ENCODE assay signal across 8 cellular contexts in the genomic region with DNA sequence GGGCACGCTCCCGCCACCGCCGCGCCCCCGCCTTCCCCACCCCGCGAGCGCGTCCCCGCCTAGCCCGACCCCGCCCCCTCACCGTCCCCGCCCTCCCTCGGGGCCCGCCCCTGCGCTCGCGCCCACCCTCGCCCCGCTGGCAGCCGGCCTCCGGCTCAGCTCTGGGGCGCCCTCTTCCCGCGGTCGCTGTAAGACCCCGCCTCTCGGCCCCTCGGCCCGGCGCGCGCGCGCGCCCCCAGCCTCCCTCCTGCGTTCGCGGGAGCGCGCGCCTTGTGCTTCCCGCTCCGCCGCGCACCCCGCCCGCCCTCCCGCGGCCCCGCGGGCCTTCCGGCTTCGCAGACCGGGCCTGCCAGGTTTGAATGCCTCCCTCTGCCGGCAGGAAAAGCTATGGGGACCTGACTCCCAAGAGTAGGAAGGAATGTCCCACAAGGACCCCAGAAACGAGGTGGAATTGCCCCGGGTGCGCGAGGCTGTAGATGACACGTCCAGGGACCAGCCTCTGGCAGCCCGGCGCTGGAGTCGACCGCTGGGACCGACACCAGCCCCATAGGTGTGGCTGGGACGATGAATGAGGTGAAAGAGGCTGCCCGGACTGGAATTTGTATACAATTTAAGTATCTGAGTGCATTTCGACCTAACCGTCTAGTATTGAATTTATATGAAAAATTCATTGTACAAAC. TPM values are rescaled to one million over a fixed set of nuclear protein-coding genes. Genes with fewer than 3 reads are reported as not detected.
DNase-seq lines count a peak whose midpoint lies in the region; ATAC-seq and TF ChIP-seq lines count a peak whose summit lies in the region.

No MANE protein-coding gene starts in this region.

- 1% methylated on average over 14 of the region's 72 CpGs; no CpG with 5 or more reads in 1 of the 2 experiments for WGBS in IMR-90 (ENCODE audit: extremely low coverage in 2 of 2, insufficient read length in 1 of 2), 2 experiments

- CTCF ChIA-PET in IMR-90 (lab: Yijun Ruan, JAX) = interaction anchor here (0.6 to 2.4 kb wide), 2 partner anchors 236 to 265 kb away, joined by 3 to 11 read pairs; no protein-coding TSS in a partner anchor
- CTCF ChIA-PET in OCI-LY7 (lab: Charles Lee; ENCODE audit: unreplicated experiment) = interaction anchor here (0.5 to 0.6 kb wide), 2 partner anchors 126 to 1239 kb away, joined by 3 to 8 read pairs; no protein-coding TSS in a partner anchor

- peak overlapping the region; percentile 29 for H4K91ac ChIP-seq in IMR-90 (ENCODE audit: insufficient read depth, low read depth, low read length)

- H3K4me2 ChIP-seq in IMR-90 (ENCODE audit: low read depth, low read length) = peak overlapping the region; percentile 100
- peak overlapping the region; percentile 92 for H3K4me2 ChIP-seq in OCI-LY7 (ENCODE audit: low read length)

- H3K27ac ChIP-seq in IMR-90 (ENCODE audit: insufficient read depth, low read length) (peak overlapping the region; percentile 92), OCI-LY7 (ENCODE audit: low read depth, low read length, poor library complexity, severe bottlenecking) (peak overlapping the region; percentile 91), epithelial cell of prostate (peak overlapping the region; percentile 97), mucosa of rectum (ENCODE audit: low read depth in 2 of 2, low read length in 2 of 2) (peak overlapping the region; percentile 100)

- H2BK5ac ChIP-seq in IMR-90 (ENCODE audit: low read depth, low read length, poor library complexity, severe bottlenecking) = peak overlapping the region; percentile 77

- TF ChIP-seq CTCF in IMR-90 (conservative IDR thresholded peaks at IDR 0.05; ENCODE audit: low read depth, low read length) (peak; percentile 50), OCI-LY7 (conservative IDR thresholded peaks at IDR 0.05; ENCODE audit: low read length) (peak; percentile 52)

- peak overlapping the region; percentile 73; the same call in 1 of the 3 replicates for H2BK15ac ChIP-seq in IMR-90 (ENCODE audit: low read depth, low read length)

- peak overlapping the region; percentile 33 for H3K18ac ChIP-seq in IMR-90 (ENCODE audit: low read depth, low read length)

- dilution Hi-C loops in IMR-90 (cut with HindIII; ENCODE audit: low sequenced_read_pairs, unreplicated experiment) = no loop called here

- H3K4me3 ChIP-seq in IMR-90 (ENCODE audit: insufficient read depth, low read depth, low read length) (peak overlapping the region; percentile 95), OCI-LY7 (ENCODE audit: low read depth, low read length, poor library complexity, severe bottlenecking) (peak overlapping the region; percentile 86), mucosa of rectum (ENCODE audit: low read length in 2 of 2) (peak overlapping the region; percentile 95 to 96)

- H3K23ac ChIP-seq in IMR-90 (ENCODE audit: low read depth, low read length) = peak overlapping the region; percentile 90; the same call in 1 of the 2 replicates

- intact Hi-C loops in IMR-90 (cut with micrococcal nuclease) (loop anchor here (1.0 to 10.0 kb wide), 4 partner anchors 111 to 569 kb away; no protein-coding TSS in a partner anchor), OCI-LY7 (cut with micrococcal nuclease; ENCODE audit: unreplicated experiment) (loop anchor here (1.0 to 5.0 kb wide), 7 partner anchors 45 to 851 kb away; a partner anchor contains a TSS)

- DNase-seq in DMS153 treated with DMSO at 0.1 percent for 48 hours (lab: John Stamatoyannopoulos, UW; ENCODE audit: unreplicated experiment) = peak; percentile 78
- DNase-seq in IMR-90 = peak; percentile 95
- DNase-seq in OCI-LY7 (ENCODE audit: low spot score) = peak; percentile 98
- DNase-seq in activated T-cell treated with anti-CD3 and anti-CD28 coated beads for 4 hours = peak; percentile 90
- DNase-seq in epithelial cell of prostate (ENCODE audit: low read depth, low spot score) = peak; percentile 68
- peak; percentile 81 to 86 for DNase-seq in stimulated activated CD8-positive, alpha-beta memory T cell treated with anti-CD3 and anti-CD28 coated beads, Interleukin-4, amount 100 ng/mL, for 4 hours (ENCODE audit: low read depth in 2 of 2, low spot score in 1 of 2)

- peak overlapping the region; percentile 87 for H2BK120ac ChIP-seq in IMR-90 (ENCODE audit: low read depth, low read length)

- H3K79me2 ChIP-seq in OCI-LY7 (ENCODE audit: insufficient read depth, low read depth, low read length) = peaks cover 40% of the 10 kb centered on the region

- TF ChIP-seq RAD21 in IMR-90 (IDR thresholded peaks at IDR 0.05; ENCODE audit: low read length) = peak; percentile 43

- H2AK5ac ChIP-seq in IMR-90 (ENCODE audit: low read depth, low read length) = no peak overlapping the region

- H4K8ac ChIP-seq in IMR-90 (ENCODE audit: low read depth in 2 of 2, low read length in 2 of 2) = peak overlapping the region; percentile 54 to 86

- H3K79me1 ChIP-seq in IMR-90 (ENCODE audit: low read depth in 1 of 2, low read length in 2 of 2) = peaks cover 0 to 14% of the 10 kb centered on the region in 2 experiments; a peak in 3 of 4 replicates

- no peak overlapping the region for H2BK20ac ChIP-seq in IMR-90 (ENCODE audit: low read depth, low read length)

- H3K9ac ChIP-seq in IMR-90 (ENCODE audit: low read depth, low read length) (peak overlapping the region; percentile 87), mucosa of rectum (ENCODE audit: low read depth in 1 of 2, low read length in 2 of 2) (peak overlapping the region; percentile 94 to 100)

- no peaks in the 10 kb centered on the region for H3K9me2 ChIP-seq in OCI-LY7 (ENCODE audit: insufficient read depth, low read length)

- peaks cover 2% of the 10 kb centered on the region; the same call in 1 of the 2 replicates for H3K4me1 ChIP-seq in IMR-90 (ENCODE audit: control insufficient read depth, insufficient read depth, low read length)
- peaks cover 23% of the 10 kb centered on the region for H3K4me1 ChIP-seq in OCI-LY7 (ENCODE audit: insufficient read depth, low read length, poor library complexity, severe bottlenecking)
- H3K4me1 ChIP-seq in mucosa of rectum (ENCODE audit: control insufficient read depth in 2 of 2, insufficient read depth in 2 of 2, low read length in 2 of 2) = peaks cover 25 to 26% of the 10 kb centered on the region in 2 donors

- H3K14ac ChIP-seq in IMR-90 (replicated peaks; ENCODE audit: low read depth, low read length) = peak overlapping the region; percentile 91

- POLR2A ChIA-PET in IMR-90 (lab: Charles Lee; ENCODE audit: unreplicated experiment) = interaction anchor here (1.0 kb wide), 1 partner anchor 242 kb away, joined by 5 read pairs; no protein-coding TSS in a partner anchor
- POLR2A ChIA-PET in OCI-LY7 (lab: Charles Lee) = interaction anchor here (0.5 to 0.8 kb wide), 2 partner anchors 15 to 20 kb away, joined by 3 to 4 read pairs; no protein-coding TSS in a partner anchor

- no peaks in the 10 kb centered on the region for H3K27me3 ChIP-seq in IMR-90 (ENCODE audit: control insufficient read depth, insufficient read depth, low read length)
- H3K27me3 ChIP-seq in mucosa of rectum (ENCODE audit: control insufficient read depth in 2 of 2, insufficient read depth in 2 of 2, low read length in 2 of 2) = no peaks in the 10 kb centered on the region

- H2AFZ ChIP-seq in IMR-90 (replicated peaks; ENCODE audit: low read length, poor library complexity) (peak overlapping the region; percentile 92), OCI-LY7 (ENCODE audit: low read length) (peak overlapping the region; percentile 99)

- in situ Hi-C loops in IMR-90 (cut with MboI; ENCODE audit: low sequenced_read_pairs) = no loop called here

- H3K9me1 ChIP-seq in IMR-90 (ENCODE audit: insufficient read depth, low read length) = no peaks in the 10 kb centered on the region

- H4K20me1 ChIP-seq in IMR-90 (ENCODE audit: insufficient read depth, low read length) (peaks cover 13% of the 10 kb centered on the region; the same call in 1 of the 2 replicates), OCI-LY7 (ENCODE audit: insufficient read depth, low read length) (peaks cover 11% of the 10 kb centered on the region; the same call in 1 of the 2 replicates)

- BruUV-seq in IMR-90 (replicated peaks; lab: Mats Ljungman, UMichigan) (no TSS peak), OCI-LY7 (replicated peaks; lab: Mats Ljungman, UMichigan) (no TSS peak)

- H2AK9ac ChIP-seq in IMR-90 (replicated peaks; ENCODE audit: low read depth, low read length, poor library complexity) = peak overlapping the region; percentile 85

- no peaks in the 10 kb centered on the region for H3K9me3 ChIP-seq in IMR-90 (ENCODE audit: control insufficient read depth, insufficient read depth, low read length)
- H3K9me3 ChIP-seq in OCI-LY7 (ENCODE audit: low read length) = no peaks in the 10 kb centered on the region
- no peaks in the 10 kb centered on the region for H3K9me3 ChIP-seq in mucosa of rectum (ENCODE audit: control insufficient read depth in 2 of 2, low read length in 2 of 2)

- peak overlapping the region; percentile 70 for H3K56ac ChIP-seq in IMR-90 (ENCODE audit: extremely low read depth, insufficient read depth, low read length)

- TF ChIP-seq POLR2A in IMR-90 (IDR thresholded peaks at IDR 0.05; ENCODE audit: low read depth, low read length) = 0 out of 2 replicates have a peak, but pooled peaks have one; percentile 0

- ATAC-seq in GM21529 (IDR thresholded peaks at IDR 0.05; ENCODE audit: unreplicated experiment) = peak; percentile 68
- ATAC-seq in IMR-90 (ENCODE audit: low read depth) = peak; percentile 93

- H3K4ac ChIP-seq in IMR-90 (ENCODE audit: low read depth, low read length) = peak overlapping the region; percentile 84

- H3K36me3 ChIP-seq in IMR-90 (ENCODE audit: control insufficient read depth, insufficient read depth, low read length) (no peaks in the 10 kb centered on the region), OCI-LY7 (ENCODE audit: insufficient read depth, low read length) (peaks cover 14% of the 10 kb centered on the region), mucosa of rectum (ENCODE audit: control insufficient read depth in 2 of 2, insufficient read depth in 2 of 2, low read length in 2 of 2) (no peaks in the 10 kb centered on the region)

- peak overlapping the region; percentile 61 for H4K5ac ChIP-seq in IMR-90 (ENCODE audit: low read depth, low read length)

TF ChIP-seq in IMR-90, 13 proteins besides CTCF, POLR2A, EP300 and RAD21 (continues in another document):
- TF ChIP-seq FOS (IDR thresholded peaks at IDR 0.05; ENCODE audit: low read depth, low read length) (no peak), MXI1 (IDR thresholded peaks at IDR 0.05; ENCODE audit: borderline replicate concordance, low read depth, low read length) (0 out of 2 replicates have a peak, but pooled peaks have one; percentile 31)

RNA-seq across cellular contexts. Expression of a gene that starts 0.4 kb away (rescaled TPM):
- total RNA-seq in IMR-90 (2012; rRNA removed) (15.6 and 17.5 TPM in 2 replicates), OCI-LY7 (2022) (98.2 and 129 TPM in 2 replicates)
- polyA plus RNA-seq in IMR-90 (2012; rRNA removed) = 8.6 and 11.3 TPM in 2 replicates
- 2.1 and 5.1 TPM in 2 replicates for polyA plus RNA-seq in IMR-90 (2012; cell fraction: cytosol; rRNA removed)
- polyA plus RNA-seq in IMR-90 (2012; cell fraction: nucleus; rRNA removed; ENCODE audit: low replicate concordance) = 10.0 and 15.9 TPM in 2 replicates
- 33.2 and 38.1 TPM in 2 replicates for total RNA-seq in OCI-LY7 (2014; rRNA removed; shearing (Covaris generic))

RNA-seq across cellular contexts. Expression of a gene that starts 46.1 kb away (rescaled TPM):
- 58.6 and 65.8 TPM in 2 replicates for total RNA-seq in IMR-90 (2012; rRNA removed)
- 13.5 and 17.7 TPM in 2 replicates for polyA plus RNA-seq in IMR-90 (2012; rRNA removed)
- 4.0 and 4.8 TPM in 2 replicates for polyA plus RNA-seq in IMR-90 (2012; cell fraction: cytosol; rRNA removed)
- polyA plus RNA-seq in IMR-90 (2012; cell fraction: nucleus; rRNA removed; ENCODE audit: low replicate concordance) = 1.0 and 9.3 TPM in 2 replicates
- 10.0 and 12.7 TPM in 2 replicates for total RNA-seq in OCI-LY7 (2014; rRNA removed; shearing (Covaris generic))
- 16.6 and 17.1 TPM in 2 replicates for total RNA-seq in OCI-LY7 (2022)

Comparison
In these comparisons a context has a peak if more than half of its experiments do, and no peak if none do; other contexts are left out.
1. Peak in every context shown above with its lines: DNase-seq, ATAC-seq, H3K4me3 ChIP-seq and H3K27ac ChIP-seq.